Comparison of ENCODE assay signal across 9 cellular contexts in the genomic region with DNA sequence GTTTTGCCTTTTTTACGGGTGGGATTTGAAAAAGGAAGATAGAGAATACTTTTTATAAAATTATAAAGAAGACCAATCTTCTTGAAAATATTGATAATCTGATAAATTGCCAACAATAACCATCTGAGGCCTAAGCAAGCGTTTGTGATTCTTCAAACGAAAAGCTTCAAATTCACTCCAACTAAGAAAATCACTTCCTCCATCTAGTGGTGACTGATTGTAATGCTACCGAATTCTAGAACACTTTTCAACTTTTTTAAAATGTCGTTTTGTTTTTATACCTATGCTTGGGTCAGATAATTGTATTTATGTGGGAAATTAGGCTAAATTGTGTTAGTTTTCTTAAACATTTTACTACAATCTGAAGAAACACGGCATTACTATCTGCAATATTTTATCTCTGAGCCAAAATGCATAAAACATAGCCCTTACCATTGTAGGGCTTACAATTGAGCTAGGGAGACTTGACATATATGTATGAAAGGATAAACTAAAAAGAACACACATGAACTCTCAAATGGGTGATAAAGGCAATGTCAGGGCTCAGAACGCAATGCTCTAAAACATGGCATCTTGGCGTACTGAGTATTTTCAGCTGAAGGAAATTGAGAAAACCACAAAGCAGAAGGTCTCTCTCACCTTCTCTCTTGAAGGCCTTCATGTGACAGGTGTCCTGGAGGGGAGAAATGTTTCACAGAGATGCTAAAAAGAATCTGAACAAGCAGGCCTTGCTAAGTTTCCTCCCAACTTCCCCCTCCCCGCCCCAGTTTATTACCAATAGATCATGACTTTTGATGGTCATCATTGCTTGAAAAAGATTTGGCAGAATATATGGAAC. TPM values are rescaled to one million over a fixed set of nuclear protein-coding genes. Genes with fewer than 3 reads are reported as not detected.
DNase-seq lines count a peak whose midpoint lies in the region; ATAC-seq and TF ChIP-seq lines count a peak whose summit lies in the region.
"Had no signal": no experiment of that assay in that cellular context is flagged by ENCODE, and none has a peak within 500 bp of the region (broad histone marks: within the 10 kb centered on the region; RNA-seq: fewer than 3 reads in every experiment).

No MANE protein-coding gene starts in this region.

- CTCF ChIA-PET in mammary epithelial cell (lab: Charles Lee; ENCODE audit: low non-redundant PET) = interaction anchor here (0.6 kb wide), 3 partner anchors 46 to 100 kb away, joined by 3 to 6 read pairs (median 4); a partner anchor contains a TSS

- in situ Hi-C loops in mammary epithelial cell (cut with MboI; ENCODE audit: low sequenced_read_pairs in 2 of 2) = no loop called here

- no peaks in the 10 kb centered on the region for H3K36me3 ChIP-seq in mammary epithelial cell (ENCODE audit: insufficient read depth, low read length)
- H3K36me3 ChIP-seq: neutrophil had no signal

- H2AFZ ChIP-seq in mammary epithelial cell (ENCODE audit: low read depth, low read length) = no peak overlapping the region

- dilution Hi-C loops in mammary epithelial cell (cut with HindIII; ENCODE audit: low sequenced_read_pairs) = no loop called here

- no peaks in the 10 kb centered on the region for H3K4me1 ChIP-seq in mammary epithelial cell (ENCODE audit: insufficient read depth, low read length)

- DNase-seq in Ammon's horn (ENCODE audit: low spot score) (peak; percentile 51), NCI-H69 (lab: John Stamatoyannopoulos, UW) (peak; percentile 88), mammary epithelial cell (peak; percentile 17), medulla oblongata (ENCODE audit: extremely low spot score) (peak; percentile 61)
- no peak for DNase-seq in activated CD8-positive, alpha-beta memory T cell treated with anti-CD3 and anti-CD28 coated beads, Interleukin-2, amount 50 U/mL, for 48 hours

- ATAC-seq in GM18498 (IDR thresholded peaks at IDR 0.05; ENCODE audit: unreplicated experiment) = peak; percentile 74
- peak; percentile 82 for ATAC-seq in HG03354 (IDR thresholded peaks at IDR 0.05; ENCODE audit: poor library complexity, severe bottlenecking, unreplicated experiment)
- ATAC-seq in GM21447 (IDR thresholded peaks at IDR 0.05; ENCODE audit: unreplicated experiment) = no peak

- no peaks in the 10 kb centered on the region for H3K79me2 ChIP-seq in mammary epithelial cell (ENCODE audit: insufficient read depth, low read length)

- no peak overlapping the region for H3K4me2 ChIP-seq in mammary epithelial cell (ENCODE audit: insufficient read depth, low read depth, low read length)

- H3K27ac ChIP-seq in mammary epithelial cell (ENCODE audit: insufficient read depth, low read depth, low read length) = no peak overlapping the region
- H3K27ac ChIP-seq: neutrophil had no signal

- H3K27me3 ChIP-seq in mammary epithelial cell (ENCODE audit: insufficient read depth, low read length) = no peaks in the 10 kb centered on the region

- WGBS in mammary epithelial cell (ENCODE audit: low coverage, missing lambda C conversion rate) = 39% methylated on average over 9 of the region's 9 CpGs

- H4K20me1 ChIP-seq in mammary epithelial cell (ENCODE audit: insufficient read depth, low read length) = no peaks in the 10 kb centered on the region

- H3K9ac ChIP-seq in mammary epithelial cell (ENCODE audit: insufficient read depth, low read length) = no peak overlapping the region

- no peaks in the 10 kb centered on the region for H3K9me3 ChIP-seq in mammary epithelial cell (replicated peaks; ENCODE audit: insufficient read depth, low read length)

- H3K4me3 ChIP-seq in mammary epithelial cell (replicated peaks in 1 of 3; ENCODE audit: insufficient read depth in 1 of 3, low read depth in 2 of 3, low read length in 3 of 3) = no peak overlapping the region

- no TSS peak for BruUV-seq in mammary epithelial cell (replicated peaks; lab: Mats Ljungman, UMichigan)

- peak; percentile 68 to 76 for TF ChIP-seq CTCF in mammary epithelial cell (conservative IDR thresholded peaks at IDR 0.05 in 1 of 2, IDR thresholded peaks at IDR 0.05 in 1 of 2; ENCODE audit: extremely low read depth in 1 of 2, insufficient read depth in 1 of 2, low read depth in 1 of 2, low read length in 2 of 2)

- intact Hi-C loops in mammary epithelial cell (cut with micrococcal nuclease) = loop anchor here (2.0 kb wide), 1 partner anchor 147 kb away; no protein-coding TSS in a partner anchor

RNA-seq across cellular contexts. Expression of a gene that starts 36.8 kb away (rescaled TPM):
- 10 to 100 TPM; 14.5 to 37.0 TPM for total RNA-seq in mammary epithelial cell
- polyA plus RNA-seq in mammary epithelial cell = 12.1 TPM
- 17.0 TPM for polyA minus RNA-seq in mammary epithelial cell
